ENCODE assay signal across 9 cellular contexts in genomic region chr1:167752219-167752985, GRCh38. TPM values are rescaled to one million over a fixed set of nuclear protein-coding genes. Genes with fewer than 3 reads are reported as not detected.
DNase-seq lines count a peak whose midpoint lies in the region; ATAC-seq and TF ChIP-seq lines count a peak whose summit lies in the region.
"Had no signal": no experiment of that assay in that cellular context is flagged by ENCODE, and none has a peak within 500 bp of the region (broad histone marks: within the 10 kb centered on the region; RNA-seq: fewer than 3 reads in every experiment).

No MANE protein-coding gene starts in this region.

- H3K4me1 ChIP-seq in Loucy (ENCODE audit: insufficient read depth, low read length, poor library complexity, severe bottlenecking) (peaks cover 90% of the 10 kb centered on the region), esophagus squamous epithelium (peaks cover 0 to 89% (median 38%) of the 10 kb centered on the region in 3 donors)

- H3K36me3 Mint-ChIP-seq in T-helper 2 cell treated with Interferon-gamma antibody and Interleukin-4, amounts not matched to agents 5 μg/mL and 100 μg/mL, for 36 hours (ENCODE audit: low read depth) = no peaks in the 10 kb centered on the region
- no peaks in the 10 kb centered on the region for H3K36me3 Mint-ChIP-seq in stimulated activated naive CD8-positive, alpha-beta T cell treated with anti-CD3 and anti-CD28 coated beads, Interleukin-15, Interleukin-2, amounts not matched to agents 100 ng/mL and 50 ng/mL, for 24 hours (ENCODE audit: low read depth)

- H3K79me2 ChIP-seq in Loucy (ENCODE audit: insufficient read depth, low read length) = peaks cover 87% of the 10 kb centered on the region

- peak overlapping the region; percentile 4 for H3K27ac Mint-ChIP-seq in T-helper 2 cell treated with Interferon-gamma antibody and Interleukin-4, amounts not matched to agents 5 μg/mL and 100 μg/mL, for 36 hours
- peak overlapping the region; percentile 29 for H3K27ac Mint-ChIP-seq in stimulated activated naive CD8-positive, alpha-beta T cell treated with anti-CD3 and anti-CD28 coated beads, Interleukin-15, Interleukin-2, amounts not matched to agents 100 ng/mL and 50 ng/mL, for 24 hours

- H3K4me2 ChIP-seq in Loucy (ENCODE audit: low read depth, low read length, poor library complexity, severe bottlenecking) = peak overlapping the region; percentile 91

- intact Hi-C loops in esophagus squamous epithelium (cut with DNase I) (no loop called here), Right ventricle myocardium inferior (cut with DNase I) (no loop called here), posterior cingulate gyrus (cut with DNase I) (no loop called here)

- H3K27me3 Mint-ChIP-seq in T-helper 2 cell treated with Interferon-gamma antibody and Interleukin-4, amounts not matched to agents 5 μg/mL and 100 μg/mL, for 36 hours (ENCODE audit: low read depth) = no peaks in the 10 kb centered on the region
- no peaks in the 10 kb centered on the region for H3K27me3 Mint-ChIP-seq in stimulated activated naive CD8-positive, alpha-beta T cell treated with anti-CD3 and anti-CD28 coated beads, Interleukin-15, Interleukin-2, amounts not matched to agents 100 ng/mL and 50 ng/mL, for 24 hours

- H2AFZ ChIP-seq in Loucy (ENCODE audit: low read length) = 0 out of 2 replicates have a peak overlapping the region, but pooled peaks have one; percentile 58

- H3K4me3 ChIP-seq in Loucy (ENCODE audit: low read length, poor library complexity, severe bottlenecking) (peak overlapping the region; percentile 69), esophagus squamous epithelium (no peak overlapping the region)

- H3K36me3 ChIP-seq in Loucy (ENCODE audit: insufficient read depth, low read length) (no peaks in the 10 kb centered on the region), esophagus squamous epithelium (no peaks in the 10 kb centered on the region)

- no peaks in the 10 kb centered on the region for H4K20me1 ChIP-seq in Loucy (ENCODE audit: insufficient read depth, low read length, poor library complexity, severe bottlenecking)

- H3K27ac ChIP-seq in esophagus squamous epithelium = peak overlapping the region; percentile 47 to 70 (median 64)

- H3K4me1 Mint-ChIP-seq in T-helper 2 cell treated with Interferon-gamma antibody and Interleukin-4, amounts not matched to agents 5 μg/mL and 100 μg/mL, for 36 hours (ENCODE audit: low read depth) = peaks cover 16% of the 10 kb centered on the region
- H3K4me1 Mint-ChIP-seq in stimulated activated naive CD8-positive, alpha-beta T cell treated with anti-CD3 and anti-CD28 coated beads, Interleukin-15, Interleukin-2, amounts not matched to agents 100 ng/mL and 50 ng/mL, for 24 hours (ENCODE audit: low read depth) = peaks cover 24% of the 10 kb centered on the region

- no peak for DNase-seq in T-helper 2 cell treated with Interferon-gamma antibody and Interleukin-4, amounts not matched to agents 5 μg/mL and 100 μg/mL, for 36 hours (ENCODE audit: low spot score)
- DNase-seq in T-helper 2 cell (no peak), esophagus squamous epithelium (lab: John Stamatoyannopoulos, UW) (no peak), Right ventricle myocardium inferior (ENCODE audit: missing footprints) (no peak), posterior cingulate gyrus (no peak), DMS 273 (lab: John Stamatoyannopoulos, UW; ENCODE audit: unreplicated experiment) (no peak)
- DNase-seq: activated effector memory CD4-positive, alpha-beta T cell treated with anti-CD3 and anti-CD28 coated beads, Interleukin-2, amount 50 U/mL, for 16 hours had no signal

- H3F3A ChIP-seq in Loucy (ENCODE audit: low read depth) = peaks cover 17% of the 10 kb centered on the region

- no peak for ATAC-seq in Right ventricle myocardium inferior

- peak overlapping the region; percentile 84 for H3K9ac ChIP-seq in Loucy (ENCODE audit: low read depth, low read length, poor library complexity, severe bottlenecking)

- H3K9me2 ChIP-seq in Loucy (replicated peaks; ENCODE audit: low read depth, low read length) = no peaks in the 10 kb centered on the region

- no peaks in the 10 kb centered on the region for H3K9me3 ChIP-seq in Loucy (ENCODE audit: insufficient read depth, low read depth, low read length)
- no peaks in the 10 kb centered on the region for H3K9me3 ChIP-seq in esophagus squamous epithelium

- TF ChIP-seq CTCF in Loucy (conservative IDR thresholded peaks at IDR 0.05; ENCODE audit: low read length) (no peak), esophagus squamous epithelium (IDR thresholded peaks at IDR 0.05) (no peak)

- no peak for TF ChIP-seq POLR2A in esophagus squamous epithelium (IDR thresholded peaks at IDR 0.05)

- no peaks in the 10 kb centered on the region for H3K27me3 ChIP-seq in Loucy (ENCODE audit: insufficient read depth, low read length, poor library complexity, severe bottlenecking)
- no peaks in the 10 kb centered on the region for H3K27me3 ChIP-seq in esophagus squamous epithelium

- no peak overlapping the region for H3K4me3 Mint-ChIP-seq in T-helper 2 cell treated with Interferon-gamma antibody and Interleukin-4, amounts not matched to agents 5 μg/mL and 100 μg/mL, for 36 hours
- H3K4me3 Mint-ChIP-seq in stimulated activated naive CD8-positive, alpha-beta T cell treated with anti-CD3 and anti-CD28 coated beads, Interleukin-15, Interleukin-2, amounts not matched to agents 100 ng/mL and 50 ng/mL, for 24 hours = peak overlapping the region; percentile 1

- H3K9me3 Mint-ChIP-seq in T-helper 2 cell treated with Interferon-gamma antibody and Interleukin-4, amounts not matched to agents 5 μg/mL and 100 μg/mL, for 36 hours = no peaks in the 10 kb centered on the region
- H3K9me3 Mint-ChIP-seq in stimulated activated naive CD8-positive, alpha-beta T cell treated with anti-CD3 and anti-CD28 coated beads, Interleukin-15, Interleukin-2, amounts not matched to agents 100 ng/mL and 50 ng/mL, for 24 hours = no peaks in the 10 kb centered on the region

RNA-seq across cellular contexts. Expression of gene MPZL1, which starts 30.6 kb away (rescaled TPM):
- total RNA-seq in esophagus squamous epithelium (10 to 100 TPM; 36.6 to 80.5 (median 74.3) TPM), Right ventricle myocardium inferior (47.9 TPM)
